Comparison of ENCODE assay signal across 12 cellular contexts in genomic region chr6:135212935-135213334, GRCh38. TPM values are rescaled to one million over a fixed set of nuclear protein-coding genes. Genes with fewer than 3 reads are reported as not detected.
DNase-seq lines count a peak whose midpoint lies in the region; ATAC-seq and TF ChIP-seq lines count a peak whose summit lies in the region.
"Had no signal": no experiment of that assay in that cellular context is flagged by ENCODE, and none has a peak within 500 bp of the region (broad histone marks: within the 10 kb centered on the region; RNA-seq: fewer than 3 reads in every experiment).

No MANE protein-coding gene starts in this region.

- ATAC-seq in heart right ventricle = no peak
- ATAC-seq: heart left ventricle had no signal

- peaks cover 30% of the 10 kb centered on the region for H3K4me1 Mint-ChIP-seq in HFFc6 (ENCODE audit: low read depth)
- H3K4me1 Mint-ChIP-seq in activated naive CD8-positive, alpha-beta T cell (ENCODE audit: low read depth) = peaks cover 45% of the 10 kb centered on the region

- no peaks in the 10 kb centered on the region for H3K27me3 Mint-ChIP-seq in HFFc6 (ENCODE audit: insufficient read depth)
- H3K27me3 Mint-ChIP-seq in activated naive CD8-positive, alpha-beta T cell = no peaks in the 10 kb centered on the region

- 87 to 91% methylated on average over 5 of the region's 5 CpGs for WGBS in heart right ventricle, 2 donors

- H3K4me3 ChIP-seq in heart right ventricle = no peak overlapping the region
- H3K4me3 ChIP-seq: heart left ventricle had no signal

- 0 out of 2 replicates have a peak, but pooled peaks cover 8% of the 10 kb centered on the region for H3K36me3 Mint-ChIP-seq in HFFc6 (ENCODE audit: low read depth)
- H3K36me3 Mint-ChIP-seq in activated naive CD8-positive, alpha-beta T cell = peaks cover 32% of the 10 kb centered on the region

- TF ChIP-seq CTCF in HFFc6 (IDR thresholded peaks at IDR 0.05) (no peak), heart right ventricle (IDR thresholded peaks at IDR 0.05) (no peak)

- no peaks in the 10 kb centered on the region for H3K36me3 ChIP-seq in heart right ventricle
- H3K36me3 ChIP-seq: heart left ventricle had no signal

- peak; percentile 52 for DNase-seq in AG20443 (ENCODE audit: low spot score)
- DNase-seq in HFFc6 = peak; percentile 74
- peak; percentile 22 for DNase-seq in hepatic stellate cell (ENCODE audit: low spot score)
- DNase-seq in heart right ventricle = no peak
- no peak for DNase-seq in NCI-H510A treated with DMSO at 0.1 percent for 48 hours (lab: John Stamatoyannopoulos, UW)
- no peak for DNase-seq in islet precursor cell
- DNase-seq in kidney glomerular epithelial cell (lab: John Stamatoyannopoulos, UW) = no peak
- DNase-seq: activated CD4-positive, CD25-positive, alpha-beta regulatory T cell; GOT3; heart left ventricle; NCI-H187 treated with DMSO at 0.1 percent for 48 hours had no signal

- no peaks in the 10 kb centered on the region for H3K27me3 ChIP-seq in heart right ventricle
- H3K27me3 ChIP-seq: heart left ventricle had no signal

- H3K4me3 Mint-ChIP-seq in HFFc6 = peak overlapping the region; percentile 78
- peak overlapping the region; percentile 56 for H3K4me3 Mint-ChIP-seq in activated naive CD8-positive, alpha-beta T cell

- peaks cover 0 to 12% (median 0%) of the 10 kb centered on the region in 9 donors for H3K4me1 ChIP-seq in heart right ventricle

- peaks cover 0 to 10% (median 0%) of the 10 kb centered on the region in 11 donors for H3K9me3 ChIP-seq in heart right ventricle

- H3K9me3 Mint-ChIP-seq in HFFc6 = peaks cover 9% of the 10 kb centered on the region; the same call in 1 of the 2 replicates
- no peaks in the 10 kb centered on the region for H3K9me3 Mint-ChIP-seq in activated naive CD8-positive, alpha-beta T cell (ENCODE audit: low read depth)

- peak overlapping the region; percentile 73 for H3K27ac Mint-ChIP-seq in HFFc6
- peak overlapping the region; percentile 50 for H3K27ac Mint-ChIP-seq in activated naive CD8-positive, alpha-beta T cell

- intact Hi-C loops in heart right ventricle (cut with DNase I) = no loop called here

- no peak overlapping the region for H3K27ac ChIP-seq in heart right ventricle
- H3K27ac ChIP-seq: heart left ventricle had no signal

RNA-seq across cellular contexts. Expression of gene MYB, which starts 31.8 kb away (rescaled TPM):
- total RNA-seq in HFFc6 (2021; fragmentation: NEBNext Ultra II Directional; extraction: Animal tissue kit (Norgen Biotek cat#: 25700)) = under 1 TPM; 0.17 to 0.35 (median 0.19) TPM
- total RNA-seq in heart right ventricle = under 1 TPM in 3 of 10 donors, not detected in 7; 0.13 to 0.39 (median 0.13) TPM
- polyA plus RNA-seq in heart right ventricle = under 1 TPM in 1 of 2 donors, not detected in 1; 0.01 TPM
- polyA plus RNA-seq: heart left ventricle had no signal

Comparison
In these comparisons a context has a peak if more than half of its experiments do, and no peak if none do; other contexts are left out.
1. DNase-seq: peak in AG20443 (single experiment), HFFc6 (single experiment) and hepatic stellate cell (single experiment); none in heart right ventricle (0 of 2), NCI-H510A treated with DMSO at 0.1 percent for 48 hours (single experiment), islet precursor cell (single experiment) and kidney glomerular epithelial cell (single experiment).